In the genomic region with DNA sequence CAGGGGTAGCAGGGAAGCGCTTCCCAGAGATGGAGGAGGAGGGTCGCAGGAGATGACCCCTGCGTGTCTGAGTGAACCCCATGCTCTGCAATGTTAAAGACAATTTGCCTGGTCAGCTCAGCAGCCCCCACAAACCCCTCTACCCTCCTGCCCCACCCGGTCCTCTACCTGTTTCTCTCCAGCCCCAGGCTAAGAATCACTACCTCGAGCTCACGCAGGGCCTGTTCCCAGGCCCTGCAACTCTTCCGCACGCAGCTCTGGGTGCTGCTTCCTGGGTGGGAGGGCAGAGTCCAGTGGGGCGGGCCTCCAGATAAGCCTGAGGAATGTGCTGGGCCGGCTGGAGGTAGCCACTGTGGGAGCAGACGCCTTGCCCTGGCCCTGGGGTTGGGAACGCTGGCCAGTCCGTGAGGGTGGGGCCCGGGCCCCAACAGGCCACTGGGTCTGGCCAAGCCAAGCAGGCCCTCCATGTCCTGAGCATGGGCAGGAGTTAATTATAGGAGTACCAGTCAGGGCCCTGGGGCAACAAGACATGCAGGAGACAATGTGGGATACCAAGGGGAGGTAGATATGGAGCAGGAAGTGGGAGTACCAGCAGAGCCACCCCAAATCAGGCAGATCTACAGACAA, we compare ENCODE assay signal across 11 cellular contexts. TPM values are rescaled to one million over a fixed set of nuclear protein-coding genes. Genes with fewer than 3 reads are reported as not detected.
A peak's percentile ranks its signal among the peaks of the same experiment; 100 is the strongest.
DNase-seq lines count a peak whose midpoint lies in the region; ATAC-seq and TF ChIP-seq lines count a peak whose summit lies in the region.
"Had no signal": no experiment of that assay in that cellular context is flagged by ENCODE, and none has a peak within 500 bp of the region (broad histone marks: within the 10 kb centered on the region; RNA-seq: fewer than 3 reads in every experiment).

No MANE protein-coding gene starts in this region.

- H3K9ac ChIP-seq in HCT116 (ENCODE audit: low read length) (no peak overlapping the region), colonic mucosa (ENCODE audit: low read depth in 2 of 2, low read length in 2 of 2) (peak overlapping the region; percentile 38 to 73)

- H3K27me3 ChIP-seq in HCT116 (ENCODE audit: insufficient read depth, low read length) (no peaks in the 10 kb centered on the region), colonic mucosa (no peaks in the 10 kb centered on the region), left lung (peaks cover 0 to 12% of the 10 kb centered on the region in 2 donors), testis (no peaks in the 10 kb centered on the region)
- H3K27me3 ChIP-seq in CD4-positive, alpha-beta T cell (ENCODE audit: control insufficient read depth, insufficient read depth, low read length), result no peaks in the 10 kb centered on the region
- no peaks in the 10 kb centered on the region for H3K27me3 ChIP-seq in CD8-positive, alpha-beta T cell (ENCODE audit: insufficient read depth, low read length)

- no peaks in the 10 kb centered on the region for H3K79me2 ChIP-seq in HCT116 (ENCODE audit: insufficient read depth, low read length)

- POLR2A ChIA-PET in HCT116 (lab: Charles Lee), result no interaction called here
- POLR2A ChIA-PET in CD4-positive, alpha-beta T cell (lab: Charles Lee), result interaction anchor here (1.0 to 1.3 kb wide), 2 partner anchors 15 to 54 kb away, joined by 3 read pairs; no protein-coding TSS in a partner anchor
- POLR2A ChIA-PET in CD8-positive, alpha-beta T cell (lab: Charles Lee), result interaction anchor here (1.6 kb wide), 1 partner anchor 18 kb away, joined by 3 read pairs; no protein-coding TSS in a partner anchor

- H3K27ac ChIP-seq in HCT116 (ENCODE audit: low read depth, low read length) (no peak overlapping the region), colonic mucosa (peak overlapping the region; percentile 92), left lung (peak overlapping the region; percentile 24 to 26), testis (no peak overlapping the region)
- no peak overlapping the region for H3K27ac ChIP-seq in CD4-positive, alpha-beta T cell (ENCODE audit: low read depth, low read length)
- H3K27ac ChIP-seq in CD8-positive, alpha-beta T cell (ENCODE audit: low read depth, low read length), result no peak overlapping the region

- RAD21 ChIA-PET in HCT116 (lab: Charles Lee; ENCODE audit: low non-redundant PET in 1 of 2, low total read pairs in 2 of 2, uncharacterized antibody in 2 of 2, unreplicated experiment in 2 of 2), result no interaction called here

- ATAC-seq in HCT116, result no peak
- ATAC-seq in left lung, result peak; percentile 72
- ATAC-seq in CD4-positive, alpha-beta T cell (ENCODE audit: poor library complexity), result no peak
- ATAC-seq in CD8-positive, alpha-beta T cell, result no peak
- ATAC-seq: naive thymus-derived CD8-positive, alpha-beta T cell had no signal

- H3K9me3 ChIP-seq in HCT116 (ENCODE audit: control insufficient read depth in 1 of 2, insufficient read depth in 1 of 2, low read depth in 1 of 2, low read length in 2 of 2) (no peaks in the 10 kb centered on the region), colonic mucosa (no peaks in the 10 kb centered on the region), left lung (no peaks in the 10 kb centered on the region), testis (no peaks in the 10 kb centered on the region)
- H3K9me3 ChIP-seq in CD4-positive, alpha-beta T cell (ENCODE audit: control insufficient read depth, low read length), result no peaks in the 10 kb centered on the region
- no peaks in the 10 kb centered on the region for H3K9me3 ChIP-seq in CD8-positive, alpha-beta T cell (ENCODE audit: low read length)

- H3K4me2 ChIP-seq in HCT116 (ENCODE audit: low read length), result peak overlapping the region; percentile 48

- no peak overlapping the region for H3K4me3 Mint-ChIP-seq in CD4-positive, alpha-beta T cell
- H3K4me3 Mint-ChIP-seq in CD8-positive, alpha-beta T cell, result no peak overlapping the region
- H3K4me3 Mint-ChIP-seq: activated naive CD8-positive, alpha-beta T cell had no signal

- CTCF ChIA-PET in HCT116 (lab: Charles Lee), result no interaction called here
- CTCF ChIA-PET in CD4-positive, alpha-beta T cell (lab: Charles Lee), result no interaction called here
- CTCF ChIA-PET in CD8-positive, alpha-beta T cell (lab: Charles Lee), result interaction anchor here (1.3 to 3.3 kb wide), 3 partner anchors 18 to 97 kb away, joined by 3 to 11 read pairs (median 4); a partner anchor contains a TSS

- H3K27ac Mint-ChIP-seq in CD4-positive, alpha-beta T cell, result no peak overlapping the region
- H3K27ac Mint-ChIP-seq in CD8-positive, alpha-beta T cell, result no peak overlapping the region
- H3K27ac Mint-ChIP-seq: activated naive CD8-positive, alpha-beta T cell; IgD-negative memory B cell had no signal

- no peak for TF ChIP-seq RAD21 in HCT116 (IDR thresholded peaks at IDR 0.05; ENCODE audit: low read depth)

- no peak for TF ChIP-seq POLR2A in HCT116 (IDR thresholded peaks at IDR 0.05; ENCODE audit: borderline replicate concordance, extremely low read depth, insufficient read depth, insufficient read length)
- no peak for TF ChIP-seq POLR2A in testis (IDR thresholded peaks at IDR 0.05)

- H3K27me3 Mint-ChIP-seq in CD4-positive, alpha-beta T cell, result no peaks in the 10 kb centered on the region
- no peaks in the 10 kb centered on the region for H3K27me3 Mint-ChIP-seq in CD8-positive, alpha-beta T cell (ENCODE audit: low read depth)
- H3K27me3 Mint-ChIP-seq: activated naive CD8-positive, alpha-beta T cell had no signal

- intact Hi-C loops in HCT116 (cut with micrococcal nuclease) (no loop called here), colonic mucosa (cut with DNase I) (no loop called here), left lung (cut with DNase I) (no loop called here), testis (cut with DNase I; ENCODE audit: low total_unique reads) (no loop called here)
- intact Hi-C loops in CD4-positive, alpha-beta T cell (cut with DNase I, micrococcal nuclease), result no loop called here
- intact Hi-C loops in CD8-positive, alpha-beta T cell (cut with DNase I, micrococcal nuclease), result no loop called here

- TF ChIP-seq CTCF in HCT116 (IDR thresholded peaks at IDR 0.05 in 2 of 3, conservative IDR thresholded peaks at IDR 0.05 in 1 of 3; ENCODE audit: borderline replicate concordance in 1 of 3, insufficient read depth in 1 of 3, low read depth in 2 of 3, low read length in 2 of 3) (no peak), colonic mucosa (IDR thresholded peaks at IDR 0.05) (no peak), left lung (IDR thresholded peaks at IDR 0.05) (no peak), testis (IDR thresholded peaks at IDR 0.05) (no peak)
- no peak for TF ChIP-seq CTCF in CD4-positive, alpha-beta T cell (IDR thresholded peaks at IDR 0.05)
- no peak for TF ChIP-seq CTCF in CD8-positive, alpha-beta T cell (IDR thresholded peaks at IDR 0.05)

- H3K4me3 ChIP-seq in HCT116 (replicated peaks in 1 of 2; ENCODE audit: low read depth in 1 of 2, low read length in 2 of 2), result no peak overlapping the region
- H3K4me3 ChIP-seq in colonic mucosa, result peak overlapping the region; percentile 31
- peak overlapping the region in 1 of 2 donors; percentile 44 for H3K4me3 ChIP-seq in left lung
- peak overlapping the region in 1 of 2 donors; percentile 43 for H3K4me3 ChIP-seq in testis
- no peak overlapping the region for H3K4me3 ChIP-seq in CD8-positive, alpha-beta T cell (ENCODE audit: low read depth, low read length)

- H3K9me3 Mint-ChIP-seq in CD4-positive, alpha-beta T cell, result no peaks in the 10 kb centered on the region
- H3K9me3 Mint-ChIP-seq in CD8-positive, alpha-beta T cell, result no peaks in the 10 kb centered on the region
- H3K9me3 Mint-ChIP-seq: IgD-negative memory B cell; naive thymus-derived CD8-positive, alpha-beta T cell had no signal

- DNase-seq in HCT116 (ENCODE audit: low read depth, low spot score) (no peak), colonic mucosa (peak; percentile 92), left lung (peak in 1 of 2 donors; percentile 63), testis (peak; percentile 79), dermis blood vessel endothelial cell (no peak), T-helper 2 cell (no peak)
- no peak for DNase-seq in CD4-positive, alpha-beta T cell
- DNase-seq in CD8-positive, alpha-beta T cell, result no peak
- DNase-seq: naive thymus-derived CD8-positive, alpha-beta T cell had no signal

- H3K4me1 ChIP-seq in HCT116 (ENCODE audit: control insufficient read depth in 1 of 2, insufficient read depth in 2 of 2, low read length in 2 of 2) (peaks cover 19 to 36% of the 10 kb centered on the region in 2 experiments; a peak in 3 of 4 replicates), colonic mucosa (peaks cover 10% of the 10 kb centered on the region), left lung (peaks cover 51 to 61% of the 10 kb centered on the region in 2 donors), testis (peaks cover 29% of the 10 kb centered on the region)
- peaks cover 22% of the 10 kb centered on the region for H3K4me1 ChIP-seq in CD8-positive, alpha-beta T cell (ENCODE audit: insufficient read depth, low read length)

- 45 to 60% methylated on average over 1 to 14 of the region's 14 CpGs for WGBS in testis, 2 donors

- H4K20me1 ChIP-seq in HCT116 (ENCODE audit: insufficient read depth), result no peaks in the 10 kb centered on the region

- BruUV-seq in HCT116 (replicated peaks; lab: Mats Ljungman, UMichigan), result no TSS peak

- H3K4me1 Mint-ChIP-seq in CD4-positive, alpha-beta T cell (ENCODE audit: low read depth), result peaks cover 23% of the 10 kb centered on the region
- H3K4me1 Mint-ChIP-seq in CD8-positive, alpha-beta T cell (ENCODE audit: low read depth), result peaks cover 19% of the 10 kb centered on the region

- peaks cover 6% of the 10 kb centered on the region for H3K36me3 Mint-ChIP-seq in CD4-positive, alpha-beta T cell (ENCODE audit: low read depth)
- H3K36me3 Mint-ChIP-seq in CD8-positive, alpha-beta T cell, result no peaks in the 10 kb centered on the region
- H3K36me3 Mint-ChIP-seq: activated naive CD8-positive, alpha-beta T cell; IgD-negative memory B cell had no signal

- H2AFZ ChIP-seq in HCT116 (ENCODE audit: low read depth, low read length, poor library complexity, severe bottlenecking), result no peak overlapping the region

- no peaks in the 10 kb centered on the region for H3K36me3 ChIP-seq in HCT116 (ENCODE audit: control insufficient read depth in 1 of 2, insufficient read depth in 2 of 2, low read length in 2 of 2)
- no peaks in the 10 kb centered on the region for H3K36me3 ChIP-seq in colonic mucosa
- H3K36me3 ChIP-seq in left lung, result no peaks in the 10 kb centered on the region
- H3K36me3 ChIP-seq in testis (ENCODE audit: low read depth, missing control alignments), result no peaks in the 10 kb centered on the region
- no peaks in the 10 kb centered on the region for H3K36me3 ChIP-seq in CD8-positive, alpha-beta T cell (ENCODE audit: insufficient read depth, low read length)

- no peaks in the 10 kb centered on the region for H3K9me2 ChIP-seq in HCT116 (ENCODE audit: insufficient read depth)

RNA-seq across cellular contexts. Expression of a gene that starts 6.1 kb away (rescaled TPM):
- total RNA-seq in HCT116 (2021; ENCODE audit: unreplicated experiment) (14.4 TPM), colonic mucosa (100 to 1,000 TPM; 121 to 141 TPM), left lung (100 to 1,000 TPM in 1 of 2 donors, 10 to 100 TPM in 1; 41.8 to 108 TPM), testis (10 to 100 TPM; 25.3 to 32.9 TPM), dermis blood vessel endothelial cell (21.4 and 21.6 TPM in 2 replicates)
- polyA plus RNA-seq in HCT116 (2012), result 14.7 and 17.3 TPM in 2 replicates
- 15.5 TPM for polyA plus RNA-seq in testis (ENCODE audit: insufficient read depth, low read depth, low replicate concordance)
- total RNA-seq in CD4-positive, alpha-beta T cell, result 1 to 10 TPM; 2.4 to 2.9 TPM
- 1 to 10 TPM; 1.7 to 1.9 TPM for total RNA-seq in CD8-positive, alpha-beta T cell

RNA-seq across cellular contexts. Expression of a gene that starts 17.8 kb away (rescaled TPM):
- 74.4 TPM for total RNA-seq in HCT116 (2021; ENCODE audit: unreplicated experiment)
- polyA plus RNA-seq in HCT116 (2012), result 121 and 123 TPM in 2 replicates
- total RNA-seq in colonic mucosa, result 10 to 100 TPM; 55.7 to 56.0 TPM
- total RNA-seq in left lung, result 10 to 100 TPM; 76.5 to 85.2 TPM
- total RNA-seq in testis, result 100 to 1,000 TPM in 1 of 2 donors, 10 to 100 TPM in 1; 88.7 to 102 TPM
- 65.0 TPM for polyA plus RNA-seq in testis (ENCODE audit: insufficient read depth, low read depth, low replicate concordance)
- 100 to 1,000 TPM; 124 to 125 TPM for total RNA-seq in CD4-positive, alpha-beta T cell
- total RNA-seq in CD8-positive, alpha-beta T cell, result 100 to 1,000 TPM; 101 to 112 TPM
- 106 and 118 TPM in 2 replicates for total RNA-seq in dermis blood vessel endothelial cell

RNA-seq across cellular contexts. Expression of a gene that starts 33.0 kb away (rescaled TPM):
- total RNA-seq in HCT116 (2021; ENCODE audit: unreplicated experiment), result 62.7 TPM
- polyA plus RNA-seq in HCT116 (2012), result 72.0 and 79.0 TPM in 2 replicates
- 100 to 1,000 TPM; 104 to 125 TPM for total RNA-seq in colonic mucosa
- 10 to 100 TPM; 47.3 to 48.8 TPM for total RNA-seq in left lung
- total RNA-seq in testis, result 10 to 100 TPM; 74.1 to 77.1 TPM
- 93.5 TPM for polyA plus RNA-seq in testis (ENCODE audit: insufficient read depth, low read depth, low replicate concordance)
- total RNA-seq in CD4-positive, alpha-beta T cell, result 1 to 10 TPM; 7.0 to 7.6 TPM
- 10 to 100 TPM in 1 of 2 experiments, 1 to 10 TPM in 1; 8.1 to 11.7 TPM for total RNA-seq in CD8-positive, alpha-beta T cell
- 55.1 and 58.7 TPM in 2 replicates for total RNA-seq in dermis blood vessel endothelial cell

RNA-seq across cellular contexts. Expression of a gene that starts 33.1 kb away (rescaled TPM):
- total RNA-seq in HCT116 (2021; ENCODE audit: unreplicated experiment) (68.5 TPM), colonic mucosa (10 to 100 TPM; 54.9 to 67.4 TPM), left lung (10 to 100 TPM; 48.6 to 51.5 TPM), testis (10 to 100 TPM; 74.9 to 77.1 TPM), dermis blood vessel endothelial cell (70.5 and 92.1 TPM in 2 replicates)
- polyA plus RNA-seq in HCT116 (2012), result 38.2 and 44.6 TPM in 2 replicates
- polyA plus RNA-seq in testis (ENCODE audit: insufficient read depth, low read depth, low replicate concordance), result 205 TPM
- 10 to 100 TPM; 27.8 to 28.0 TPM for total RNA-seq in CD4-positive, alpha-beta T cell
- 10 to 100 TPM; 28.6 to 29.7 TPM for total RNA-seq in CD8-positive, alpha-beta T cell

RNA-seq across cellular contexts. Expression of a gene that starts 56.1 kb away (rescaled TPM):
- total RNA-seq in HCT116 (2021; ENCODE audit: unreplicated experiment) (4.5 TPM), colonic mucosa (1 to 10 TPM; 1.9 to 2.5 TPM), left lung (1 to 10 TPM; 5.2 to 9.3 TPM), testis (10 to 100 TPM; 13.1 to 16.7 TPM), dermis blood vessel endothelial cell (12.6 and 25.5 TPM in 2 replicates)
- 4.0 and 5.5 TPM in 2 replicates for polyA plus RNA-seq in HCT116 (2012)
- 7.7 TPM for polyA plus RNA-seq in testis (ENCODE audit: insufficient read depth, low read depth, low replicate concordance)
- total RNA-seq in CD4-positive, alpha-beta T cell, result 1 to 10 TPM; 2.0 TPM
- 1 to 10 TPM; 2.1 to 3.1 TPM for total RNA-seq in CD8-positive, alpha-beta T cell

Comparison
In these comparisons a context has a peak if more than half of its experiments do, and no peak if none do; other contexts are left out.
1. DNase-seq: peak in colonic mucosa (single experiment) and testis (single experiment); none in HCT116 (single experiment), CD4-positive, alpha-beta T cell (0 of 10), CD8-positive, alpha-beta T cell (0 of 7), dermis blood vessel endothelial cell (single experiment) and T-helper 2 cell (0 of 5).
2. H3K27ac ChIP-seq: peak in colonic mucosa (single experiment) and left lung (2 of 2); none in HCT116 (single experiment), testis (0 of 2), CD4-positive, alpha-beta T cell (single experiment) and CD8-positive, alpha-beta T cell (single experiment).